22 cellular contexts compared by ENCODE assay signal in the genomic region with DNA sequence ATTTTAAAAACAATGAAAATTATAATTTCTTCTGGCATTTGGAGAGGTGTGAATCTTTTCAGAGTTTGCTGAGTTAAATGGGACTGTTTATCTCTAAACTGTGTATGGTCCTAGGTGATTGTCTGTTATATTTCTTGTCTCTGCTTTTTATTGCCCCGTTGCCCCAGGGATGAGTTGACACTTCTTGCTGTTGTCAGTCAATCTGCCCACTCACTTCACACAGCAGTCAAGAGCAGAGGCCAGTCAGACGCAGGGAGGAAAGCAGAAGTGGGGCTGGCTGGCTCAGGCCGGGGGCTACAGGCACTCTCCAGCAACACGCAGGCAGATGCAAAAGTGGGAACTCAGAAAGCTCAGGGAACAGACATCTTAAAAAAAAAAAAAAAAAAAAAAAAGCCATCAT.
A peak's percentile ranks its signal among the peaks of the same experiment; 100 is the strongest.
DNase-seq lines count a peak whose midpoint lies in the region; ATAC-seq, FAIRE-seq and TF ChIP-seq lines count a peak whose summit lies in the region.
"Had no signal": no experiment of that assay in that cellular context is flagged by ENCODE, and none has a peak within 500 bp of the region (broad histone marks: within the 10 kb centered on the region; RNA-seq: fewer than 3 reads in every experiment).

No MANE protein-coding gene starts in this region.

- intact Hi-C loops in dendritic cell treated with granulocyte-macrophage colony-stimulating factor and Interleukin-4, amounts not matched to agents 40 ng/mL and 50 ng/mL, for 4 days (cut with micrococcal nuclease): no loop called here
- intact Hi-C loops in sciatic nerve (cut with DNase I): no loop called here

- no peak overlapping the region for H3K4me3 Mint-ChIP-seq in dendritic cell treated with granulocyte-macrophage colony-stimulating factor and Interleukin-4, amounts not matched to agents 40 ng/mL and 50 ng/mL, for 4 days
- H3K4me3 Mint-ChIP-seq: activated B cell treated with CpG ODN at 0.5 μM for 24 hours; activated naive CD8-positive, alpha-beta T cell treated with anti-CD3 and anti-CD28 coated beads, Interleukin-2, amount 50 U/mL, for 24 hours; HFFc6; naive B cell had no signal

- peak; percentile 26 for ATAC-seq in sciatic nerve
- ATAC-seq in left lobe of liver: no peak
- no peak for ATAC-seq in GM21515 (IDR thresholded peaks at IDR 0.05; ENCODE audit: unreplicated experiment)
- ATAC-seq: activated naive CD8-positive, alpha-beta T cell treated with anti-CD3 and anti-CD28 coated beads, Interleukin-2, amount 50 U/mL, for 24 hours had no signal

- no peak overlapping the region for H3K27ac ChIP-seq in suprapubic skin
- H3K27ac ChIP-seq: breast epithelium, dorsolateral prefrontal cortex, spleen had no signal

- H3K4me1 ChIP-seq in suprapubic skin: no peaks in the 10 kb centered on the region
- H3K4me1 ChIP-seq: breast epithelium, spleen had no signal

- TF ChIP-seq POLR2A in GM12891 (IDR thresholded peaks at IDR 0.05; ENCODE audit: low read depth, low read length) (no peak), suprapubic skin (IDR thresholded peaks at IDR 0.05) (no peak)

- H3K36me3 ChIP-seq in suprapubic skin: no peaks in the 10 kb centered on the region
- H3K36me3 ChIP-seq: breast epithelium, spleen had no signal

- no peaks in the 10 kb centered on the region for H3K9me3 ChIP-seq in suprapubic skin
- H3K9me3 ChIP-seq: breast epithelium, spleen had no signal

- peak overlapping the region; percentile 65 for H3K27ac Mint-ChIP-seq in dendritic cell treated with granulocyte-macrophage colony-stimulating factor and Interleukin-4, amounts not matched to agents 40 ng/mL and 50 ng/mL, for 4 days
- H3K27ac Mint-ChIP-seq: activated B cell treated with CpG ODN at 0.5 μM for 24 hours; activated naive CD8-positive, alpha-beta T cell treated with anti-CD3 and anti-CD28 coated beads, Interleukin-2, amount 50 U/mL, for 24 hours; HFFc6; progenitor cell of endocrine pancreas had no signal

- peaks cover 5% of the 10 kb centered on the region for H3K27me3 Mint-ChIP-seq in dendritic cell treated with granulocyte-macrophage colony-stimulating factor and Interleukin-4, amounts not matched to agents 40 ng/mL and 50 ng/mL, for 4 days
- H3K27me3 Mint-ChIP-seq: activated B cell treated with CpG ODN at 0.5 μM for 24 hours, naive B cell had no signal

- no peak for FAIRE-seq in GM12891 (lab: Jason Lieb, UNC)

- TF ChIP-seq EP300 in suprapubic skin (IDR thresholded peaks at IDR 0.05): no peak

- DNase-seq in GM12891 (ENCODE audit: insufficient read length, low spot score): no peak
- DNase-seq in LHCN-M2 (ENCODE audit: low read depth): peak; percentile 72
- DNase-seq in sciatic nerve (ENCODE audit: low spot score): no peak
- no peak for DNase-seq in NCI-H187 (lab: John Stamatoyannopoulos, UW)
- no peak for DNase-seq in left lobe of liver (ENCODE audit: low spot score)
- no peak for DNase-seq in suprapubic skin (ENCODE audit: low spot score in 2 of 2)
- DNase-seq: activated B cell treated with CpG ODN at 0.5 μM for 24 hours; activated naive CD8-positive, alpha-beta T cell treated with anti-CD3 and anti-CD28 coated beads, Interleukin-2, amount 50 U/mL, for 24 hours; DMS153; dorsolateral prefrontal cortex; erythroblast; HFFc6; naive B cell; NCI-H1048; NCI-H2171; spleen; trophoblast cell had no signal

- TF ChIP-seq CTCF in suprapubic skin (IDR thresholded peaks at IDR 0.05): no peak

- H3K9me3 Mint-ChIP-seq in dendritic cell treated with granulocyte-macrophage colony-stimulating factor and Interleukin-4, amounts not matched to agents 40 ng/mL and 50 ng/mL, for 4 days: peaks cover 17% of the 10 kb centered on the region
- H3K9me3 Mint-ChIP-seq: activated naive CD8-positive, alpha-beta T cell treated with anti-CD3 and anti-CD28 coated beads, Interleukin-2, amount 50 U/mL, for 24 hours; HFFc6 had no signal

- H3K4me3 ChIP-seq in suprapubic skin: no peak overlapping the region
- H3K4me3 ChIP-seq: breast epithelium, dorsolateral prefrontal cortex, lung, spleen had no signal

- 55% methylated on average over 4 of the region's 4 CpGs for WGBS in suprapubic skin

- no peaks in the 10 kb centered on the region for H3K36me3 Mint-ChIP-seq in dendritic cell treated with granulocyte-macrophage colony-stimulating factor and Interleukin-4, amounts not matched to agents 40 ng/mL and 50 ng/mL, for 4 days (ENCODE audit: low read depth)
- H3K36me3 Mint-ChIP-seq: naive B cell had no signal

- peaks cover 31% of the 10 kb centered on the region for H3K4me1 Mint-ChIP-seq in dendritic cell treated with granulocyte-macrophage colony-stimulating factor and Interleukin-4, amounts not matched to agents 40 ng/mL and 50 ng/mL, for 4 days (ENCODE audit: low read depth)
- H3K4me1 Mint-ChIP-seq: activated B cell treated with CpG ODN at 0.5 μM for 24 hours; activated naive CD8-positive, alpha-beta T cell treated with anti-CD3 and anti-CD28 coated beads, Interleukin-2, amount 50 U/mL, for 24 hours; naive B cell had no signal

- no peaks in the 10 kb centered on the region for H3K27me3 ChIP-seq in suprapubic skin
- H3K27me3 ChIP-seq: breast epithelium had no signal

TF ChIP-seq in GM12891, 5 proteins besides CTCF, POLR2A, EP300 and RAD21:
- TF ChIP-seq TAF1 (IDR thresholded peaks at IDR 0.05; ENCODE audit: low read depth, low read length) (no peak), POU2F2 (IDR thresholded peaks at IDR 0.05; ENCODE audit: low read depth, low read length) (no peak), PAX5 (IDR thresholded peaks at IDR 0.05; ENCODE audit: insufficient read depth, low read length, severe bottlenecking) (no peak), SPI1 (IDR thresholded peaks at IDR 0.05; ENCODE audit: low read depth, low read length) (peak; percentile 76), POLR2AphosphoS5 (IDR thresholded peaks at IDR 0.05; ENCODE audit: low read depth, low read length) (no peak)
